ENCODE assay signal across 15 cellular contexts in genomic region chr5:175694371-175695160, GRCh38. TPM values are rescaled to one million over a fixed set of nuclear protein-coding genes. Genes with fewer than 3 reads are reported as not detected.
DNase-seq lines count a peak whose midpoint lies in the region; ATAC-seq, FAIRE-seq and TF ChIP-seq lines count a peak whose summit lies in the region.
"Had no signal": no experiment of that assay in that cellular context is flagged by ENCODE, and none has a peak within 500 bp of the region (broad histone marks: within the 10 kb centered on the region; RNA-seq: fewer than 3 reads in every experiment).

No MANE protein-coding gene starts in this region.

- ATAC-seq in HepG2: peak; percentile 81
- no peak for ATAC-seq in upper lobe of left lung (ENCODE audit: low FRiP score in 2 of 2)
- no peak for ATAC-seq in HG03159 (IDR thresholded peaks at IDR 0.05; ENCODE audit: unreplicated experiment)
- no peak for ATAC-seq in HG02970 (IDR thresholded peaks at IDR 0.05; ENCODE audit: low FRiP score, unreplicated experiment)
- ATAC-seq in stimulated activated naive B cell treated with anti-CD40 and anti-IgM and Interleukin-4, amounts not matched to agents 10 μg/mL and 1 μg/mL and 100 μg/mL, for 72 hours (replicated peaks): no peak
- ATAC-seq: esophagus mucosa, HCT116, PC-3 had no signal

- no peak overlapping the region for H3K4me3 Mint-ChIP-seq in activated naive CD4-positive, alpha-beta T cell treated with anti-CD3 and anti-CD28 coated beads, Interleukin-2, amount 50 U/mL, for 24 hours
- no peak overlapping the region for H3K4me3 Mint-ChIP-seq in activated naive CD8-positive, alpha-beta T cell
- H3K4me3 Mint-ChIP-seq in stimulated activated naive B cell treated with anti-CD40 and anti-IgM and Interleukin-4, amounts not matched to agents 10 μg/mL and 1 μg/mL and 100 μg/mL, for 72 hours: no peak overlapping the region

- TF ChIP-seq RAD21 in HepG2 (CRISPR knock-in tag; IDR thresholded peaks at IDR 0.05): no peak

- H3K9me3 ChIP-seq in HepG2 (ENCODE audit: low read length): no peaks in the 10 kb centered on the region
- H3K9me3 ChIP-seq in upper lobe of left lung: no peaks in the 10 kb centered on the region
- H3K9me3 ChIP-seq: transverse colon had no signal

- TF ChIP-seq CTCF in HepG2 (CRISPR knock-in tag; IDR thresholded peaks at IDR 0.05) (no peak), upper lobe of left lung (IDR thresholded peaks at IDR 0.05) (no peak)

- H3K4me3 ChIP-seq in HepG2 (replicated peaks in 1 of 3; ENCODE audit: insufficient read depth in 1 of 3, low read depth in 2 of 3, low read length in 3 of 3) (no peak overlapping the region), upper lobe of left lung (no peak overlapping the region)
- H3K4me3 ChIP-seq: transverse colon had no signal

- H3K79me2 ChIP-seq in HepG2 (ENCODE audit: insufficient read depth, low read length): no peaks in the 10 kb centered on the region

- 0 out of 5 replicates have a peak, but pooled peaks cover 1 to 3% of the 10 kb centered on the region in 2 experiments for H3K27me3 ChIP-seq in HepG2 (ENCODE audit: control insufficient read depth in 1 of 2, insufficient read depth in 2 of 2, low read length in 2 of 2)
- no peaks in the 10 kb centered on the region for H3K27me3 ChIP-seq in upper lobe of left lung
- H3K27me3 ChIP-seq: transverse colon had no signal

- no peaks in the 10 kb centered on the region for H3K27me3 Mint-ChIP-seq in activated naive CD4-positive, alpha-beta T cell treated with anti-CD3 and anti-CD28 coated beads, Interleukin-2, amount 50 U/mL, for 24 hours
- no peaks in the 10 kb centered on the region for H3K27me3 Mint-ChIP-seq in activated naive CD8-positive, alpha-beta T cell
- H3K27me3 Mint-ChIP-seq in stimulated activated naive B cell treated with anti-CD40 and anti-IgM and Interleukin-4, amounts not matched to agents 10 μg/mL and 1 μg/mL and 100 μg/mL, for 72 hours: peaks cover 11 to 20% of the 10 kb centered on the region in 2 donors

- no peaks in the 10 kb centered on the region for H3K9me3 Mint-ChIP-seq in activated naive CD4-positive, alpha-beta T cell treated with anti-CD3 and anti-CD28 coated beads, Interleukin-2, amount 50 U/mL, for 24 hours
- H3K9me3 Mint-ChIP-seq in activated naive CD8-positive, alpha-beta T cell (ENCODE audit: low read depth): no peaks in the 10 kb centered on the region
- H3K9me3 Mint-ChIP-seq in stimulated activated naive B cell treated with anti-CD40 and anti-IgM and Interleukin-4, amounts not matched to agents 10 μg/mL and 1 μg/mL and 100 μg/mL, for 72 hours: no peaks in the 10 kb centered on the region

- H4K20me1 ChIP-seq in HepG2 (ENCODE audit: insufficient read depth, low read length): no peaks in the 10 kb centered on the region

- intact Hi-C loops in HepG2 (cut with micrococcal nuclease; ENCODE audit: unreplicated experiment): no loop called here

- BruUV-seq in HepG2 (replicated peaks; lab: Mats Ljungman, UMichigan): no TSS peak

- no peak overlapping the region for H3K9ac ChIP-seq in HepG2 (ENCODE audit: insufficient read depth, low read depth, low read length)
- H3K9ac ChIP-seq: KMS-11 had no signal

- peaks cover 3% of the 10 kb centered on the region for H3K36me3 Mint-ChIP-seq in activated naive CD4-positive, alpha-beta T cell treated with anti-CD3 and anti-CD28 coated beads, Interleukin-2, amount 50 U/mL, for 24 hours
- H3K36me3 Mint-ChIP-seq in activated naive CD8-positive, alpha-beta T cell: peaks cover 3% of the 10 kb centered on the region
- H3K36me3 Mint-ChIP-seq in stimulated activated naive B cell treated with anti-CD40 and anti-IgM and Interleukin-4, amounts not matched to agents 10 μg/mL and 1 μg/mL and 100 μg/mL, for 72 hours: no peaks in the 10 kb centered on the region

- CTCF ChIA-PET in HepG2 (lab: Yijun Ruan, JAX; ENCODE audit: low intra/inter-chr PET ratio, low total read pairs): no interaction called here

- POLR2A ChIA-PET in HepG2 (lab: Yijun Ruan, JAX): no interaction called here

- TF ChIP-seq POLR2A in HepG2 (IDR thresholded peaks at IDR 0.05; ENCODE audit: insufficient read depth in 1 of 2, low read depth in 2 of 2, low read length in 2 of 2): no peak
- no peak for TF ChIP-seq POLR2A in upper lobe of left lung (IDR thresholded peaks at IDR 0.05)

- H3K27ac Mint-ChIP-seq in activated naive CD4-positive, alpha-beta T cell treated with anti-CD3 and anti-CD28 coated beads, Interleukin-2, amount 50 U/mL, for 24 hours: peak overlapping the region; percentile 84
- H3K27ac Mint-ChIP-seq in activated naive CD8-positive, alpha-beta T cell: peak overlapping the region; percentile 58
- H3K27ac Mint-ChIP-seq in stimulated activated naive B cell treated with anti-CD40 and anti-IgM and Interleukin-4, amounts not matched to agents 10 μg/mL and 1 μg/mL and 100 μg/mL, for 72 hours: no peak overlapping the region

- FAIRE-seq in HepG2 (lab: Jason Lieb, UNC): no peak

- no peak overlapping the region for H2AFZ ChIP-seq in HepG2 (ENCODE audit: low read length)

- H3K4me1 ChIP-seq in HepG2 (ENCODE audit: insufficient read depth, low read length) (peaks cover 25% of the 10 kb centered on the region), upper lobe of left lung (peaks cover 6 to 30% (median 21%) of the 10 kb centered on the region in 4 donors)
- H3K4me1 ChIP-seq: transverse colon had no signal

- H3K4me2 ChIP-seq in HepG2 (ENCODE audit: low read depth, low read length): peak overlapping the region; percentile 16; the same call in 1 of the 2 replicates
- H3K4me2 ChIP-seq: KMS-11 had no signal

- H3K4me1 Mint-ChIP-seq in activated naive CD4-positive, alpha-beta T cell treated with anti-CD3 and anti-CD28 coated beads, Interleukin-2, amount 50 U/mL, for 24 hours: peaks cover 60% of the 10 kb centered on the region
- peaks cover 50% of the 10 kb centered on the region for H3K4me1 Mint-ChIP-seq in activated naive CD8-positive, alpha-beta T cell (ENCODE audit: low read depth)
- peaks cover 7 to 10% of the 10 kb centered on the region in 2 donors for H3K4me1 Mint-ChIP-seq in stimulated activated naive B cell treated with anti-CD40 and anti-IgM and Interleukin-4, amounts not matched to agents 10 μg/mL and 1 μg/mL and 100 μg/mL, for 72 hours

- DNase-seq in activated naive CD4-positive, alpha-beta T cell treated with Interleukin-2 at 50 U/mL for 16 hours: no peak
- DNase-seq in HepG2 (ENCODE audit: low spot score) (no peak), upper lobe of left lung (peak in 1 of 2 donors; percentile 46)
- DNase-seq in stimulated activated naive B cell treated with anti-CD40 and anti-IgM and Interleukin-4, amounts not matched to agents 10 μg/mL and 1 μg/mL and 100 μg/mL, for 72 hours: no peak
- DNase-seq: ACHN, DMS79 treated with DMSO at 0.1 percent for 48 hours, PC-3, transverse colon had no signal

- in situ Hi-C loops in HepG2 (cut with HindIII; ENCODE audit: extremely low pct_ligation_motif_present, low pct_unique_long_range_greater_than_20kb): no loop called here

- no peaks in the 10 kb centered on the region for H3K36me3 ChIP-seq in HepG2 (replicated peaks in 1 of 2; ENCODE audit: control insufficient read depth in 1 of 2, insufficient read depth in 2 of 2, low read length in 2 of 2)
- no peaks in the 10 kb centered on the region for H3K36me3 ChIP-seq in upper lobe of left lung
- H3K36me3 ChIP-seq: transverse colon had no signal

- TF ChIP-seq EP300 in HepG2 (IDR thresholded peaks at IDR 0.05; ENCODE audit: low read depth in 2 of 2, low read length in 2 of 2) (no peak), HepG2 (CRISPR knock-in tag; IDR thresholded peaks at IDR 0.05; ENCODE audit: borderline replicate concordance) (no peak), upper lobe of left lung (IDR thresholded peaks at IDR 0.05) (no peak)

- no peak overlapping the region for H3K27ac ChIP-seq in HepG2 (ENCODE audit: extremely low read length, insufficient read depth, low read length)
- peak overlapping the region; percentile 56 to 76 (median 58) for H3K27ac ChIP-seq in upper lobe of left lung
- H3K27ac ChIP-seq: KMS-11 had no signal

- WGBS in HepG2 (ENCODE audit: low lambda C conversion rate): 46% methylated on average over 12 of the region's 13 CpGs
- 66 to 83% methylated on average over 5 to 13 of the region's 13 CpGs for WGBS in upper lobe of left lung, 2 donors

TF ChIP-seq in HepG2, 621 proteins besides CTCF, POLR2A, EP300 and RAD21 (continues in another document):
- TF ChIP-seq ZNF230 (CRISPR knock-in tag; IDR thresholded peaks at IDR 0.05) (no peak), ZNF549 (CRISPR knock-in tag; IDR thresholded peaks at IDR 0.05) (no peak), ZNF543 (CRISPR knock-in tag; IDR thresholded peaks at IDR 0.05) (no peak)

RNA-seq across cellular contexts. Expression of gene HRH2, which starts 36.7 kb away (rescaled TPM):
- total RNA-seq in HepG2 (2016; rRNA removed; fragmentation: Illumina TruSeq; extraction: Trizol): not detected in 2 replicates
- total RNA-seq in HepG2 (2016; cell fraction: cytosol; rRNA removed; fragmentation: Illumina TruSeq; extraction: Trizol; ENCODE audit: low read depth): not detected in 2 replicates
- not detected in 2 replicates for total RNA-seq in HepG2 (2016; cell fraction: insoluble cytoplasmic fraction; rRNA removed; fragmentation: Illumina TruSeq; extraction: Trizol)
- total RNA-seq in HepG2 (2016; cell fraction: membrane; rRNA removed; fragmentation: Illumina TruSeq; extraction: Trizol): not detected in 2 replicates
- not detected in 2 replicates for total RNA-seq in HepG2 (2016; cell fraction: nucleus; rRNA removed; fragmentation: Illumina TruSeq; extraction: Trizol)
- polyA plus RNA-seq in HepG2 (2011; rRNA removed): not detected in 2 replicates
- not detected in 2 replicates for polyA plus RNA-seq in HepG2 (2011; cell fraction: cytosol; rRNA removed)
- polyA plus RNA-seq in HepG2 (2011; cell fraction: nucleus; rRNA removed): not detected in 2 replicates
- polyA plus RNA-seq in HepG2 (2012): not detected in 2 replicates
- polyA plus RNA-seq in HepG2 (2016; cell fraction: cytosol; fragmentation: Illumina TruSeq; extraction: Trizol; ENCODE audit: low read depth): not detected in 2 replicates
- polyA plus RNA-seq in HepG2 (2016; cell fraction: insoluble cytoplasmic fraction; fragmentation: Illumina TruSeq; extraction: Trizol; ENCODE audit: low read depth): not detected in 2 replicates
- not detected in 2 replicates for polyA plus RNA-seq in HepG2 (2016; cell fraction: membrane; fragmentation: Illumina TruSeq; extraction: Trizol; ENCODE audit: low read depth)
- polyA plus RNA-seq in HepG2 (2016; cell fraction: nucleus; fragmentation: Illumina TruSeq; extraction: Trizol; ENCODE audit: insufficient read depth, low read depth): not detected in 2 replicates
- polyA minus RNA-seq in HepG2 (2011; rRNA and poly(A)+ RNA removed; ENCODE audit: low replicate concordance): 0.04 TPM in 1 of 2 replicates, not detected in the other
- not detected in 2 replicates for polyA minus RNA-seq in HepG2 (2011; cell fraction: cytosol; rRNA and poly(A)+ RNA removed)
- not detected in 2 replicates for polyA minus RNA-seq in HepG2 (2011; cell fraction: nucleus; rRNA and poly(A)+ RNA removed)
- 10 to 100 TPM in 2 of 6 donors, 1 to 10 TPM in 4; 3.8 to 16.8 (median 7.8) TPM for total RNA-seq in upper lobe of left lung
- total RNA-seq: PC-3 had no signal
